In genomic region chr4:69689530-69690111, GRCh38 we compare ENCODE assay signal across 9 cellular contexts. TPM values are rescaled to one million over a fixed set of nuclear protein-coding genes. Genes with fewer than 3 reads are reported as not detected.
DNase-seq lines count a peak whose midpoint lies in the region; ATAC-seq, FAIRE-seq and TF ChIP-seq lines count a peak whose summit lies in the region.
"Had no signal": no experiment of that assay in that cellular context is flagged by ENCODE, and none has a peak within 500 bp of the region (broad histone marks: within the 10 kb centered on the region; RNA-seq: fewer than 3 reads in every experiment).

No MANE protein-coding gene starts in this region.

- H3K4me3 ChIP-seq in Panc1 (ENCODE audit: low read depth in 2 of 2, low read length in 2 of 2) (no peak overlapping the region), fibroblast of mammary gland (ENCODE audit: control insufficient read depth, low read depth, low read length) (no peak overlapping the region), retinal pigment epithelial cell (ENCODE audit: low read length) (no peak overlapping the region)

- CTCF ChIA-PET in Panc1 (lab: Charles Lee), result interaction anchor here (0.6 kb wide), 1 partner anchor 581 kb away, joined by 3 read pairs; no protein-coding TSS in a partner anchor

- TF ChIP-seq CTCF in Panc1 (IDR thresholded peaks at IDR 0.05) (peak; percentile 33; the same call in 1 of the 2 replicates), fibroblast of mammary gland (conservative IDR thresholded peaks at IDR 0.05; ENCODE audit: control insufficient read depth, insufficient read depth, low read depth, low read length) (peak; percentile 55), retinal pigment epithelial cell (conservative IDR thresholded peaks at IDR 0.05; ENCODE audit: low read depth, low read length) (peak; percentile 51)

- intact Hi-C loops in Panc1 (cut with micrococcal nuclease; ENCODE audit: unreplicated experiment), result loop anchor here (2.0 to 10.0 kb wide), 4 partner anchors 191 to 868 kb away; no protein-coding TSS in a partner anchor

- no peaks in the 10 kb centered on the region for H3K27me3 ChIP-seq in Panc1 (ENCODE audit: control insufficient read depth, insufficient read depth, low read length)

- H3K27ac ChIP-seq in Panc1 (ENCODE audit: low read length), result no peak overlapping the region

- ATAC-seq in HG02884 (IDR thresholded peaks at IDR 0.05; ENCODE audit: unreplicated experiment) (peak; percentile 75), Panc1 (no peak)

- DNase-seq in Panc1 (ENCODE audit: low read depth, low spot score) (peak; percentile 7), fibroblast of mammary gland (ENCODE audit: low read depth) (peak; percentile 66), retinal pigment epithelial cell (ENCODE audit: low read depth) (peak; percentile 5), mesenteric fat pad (ENCODE audit: low spot score) (no peak), GDM1 (lab: John Stamatoyannopoulos, UW) (no peak), cerebellar nuclear complex (lab: John Stamatoyannopoulos, UW) (no peak)

- POLR2A ChIA-PET in Panc1 (lab: Charles Lee), result no interaction called here

- in situ Hi-C loops in Panc1 (cut with HindIII; ENCODE audit: low pct_unique_long_range_greater_than_20kb, low sequenced_read_pairs), result no loop called here

- no peaks in the 10 kb centered on the region for H3K9me3 ChIP-seq in Panc1 (ENCODE audit: control insufficient read depth, insufficient read depth, low read depth, low read length)

- no peaks in the 10 kb centered on the region for H3K4me1 ChIP-seq in Panc1 (ENCODE audit: control insufficient read depth, insufficient read depth, low read length)

- H3K36me3 ChIP-seq in Panc1 (ENCODE audit: control insufficient read depth, insufficient read depth, low read length), result no peaks in the 10 kb centered on the region

- no TSS peak for BruUV-seq in Panc1 (replicated peaks; lab: Mats Ljungman, UMichigan)

- FAIRE-seq in G401.6 (lab: Jason Lieb, UNC), result peak; percentile 81

RNA-seq across cellular contexts. Expression of gene UGT2A1, which starts 36.6 kb away (rescaled TPM):
- total RNA-seq in Panc1 (2021; ENCODE audit: unreplicated experiment), result not detected
- not detected for polyA plus RNA-seq in Panc1 (2012; ENCODE audit: insufficient read length)
- not detected for total RNA-seq in mesenteric fat pad

RNA-seq across cellular contexts. Expression of gene UGT2A2, which starts 50.2 kb away (rescaled TPM):
- total RNA-seq in Panc1 (2021; ENCODE audit: unreplicated experiment), result not detected
- polyA plus RNA-seq in Panc1 (2012; ENCODE audit: insufficient read length), result not detected
- not detected for total RNA-seq in mesenteric fat pad
- total RNA-seq: skeletal muscle tissue had no signal

Comparison
In these comparisons a context has a peak if more than half of its experiments do, and no peak if none do; other contexts are left out.
1. DNase-seq: peak in Panc1 (single experiment), fibroblast of mammary gland (single experiment) and retinal pigment epithelial cell (single experiment); none in mesenteric fat pad (single experiment), GDM1 (single experiment) and cerebellar nuclear complex (0 of 2).
2. Peak in every context shown above with its lines, with median percentiles within 50 percentile points of each other: CTCF ChIP-seq.